12 cellular contexts compared by ENCODE assay signal in the genomic region with DNA sequence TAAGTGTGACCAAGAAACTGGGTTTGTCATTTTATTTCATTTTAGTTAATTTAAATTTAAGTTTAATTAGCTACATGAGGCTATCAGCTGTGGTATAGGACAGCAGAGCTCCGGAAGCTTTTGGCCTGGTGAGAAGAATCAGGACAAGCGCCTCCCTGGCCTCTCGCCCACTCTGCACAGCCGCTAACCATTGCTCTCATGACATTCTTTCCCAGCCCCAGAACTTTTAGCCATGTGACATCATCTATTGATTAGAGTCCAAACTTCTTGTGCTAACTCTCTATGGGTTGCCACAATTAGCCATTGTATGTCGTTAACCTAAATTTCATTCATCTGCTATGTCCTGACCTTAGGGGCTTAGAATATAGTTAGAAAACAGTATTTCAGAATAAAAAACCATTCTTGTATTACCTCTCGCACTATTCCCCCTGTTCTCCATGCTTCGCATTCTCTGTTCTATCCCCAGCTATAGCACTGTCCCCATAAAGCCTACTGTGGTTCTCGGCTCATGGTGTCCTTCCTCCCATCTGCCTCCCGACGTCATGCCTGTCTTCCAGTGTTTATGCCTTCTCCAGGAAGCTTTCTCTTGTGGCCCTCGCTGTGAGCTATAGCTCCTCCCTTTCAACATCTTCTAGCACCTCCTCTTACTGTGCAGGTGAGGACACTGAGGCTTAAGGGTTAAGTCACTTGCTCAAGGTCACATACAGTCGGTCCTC. TPM values are rescaled to one million over a fixed set of nuclear protein-coding genes. Genes with fewer than 3 reads are reported as not detected.
DNase-seq lines count a peak whose midpoint lies in the region; ATAC-seq and TF ChIP-seq lines count a peak whose summit lies in the region.
"Had no signal": no experiment of that assay in that cellular context is flagged by ENCODE, and none has a peak within 500 bp of the region (broad histone marks: within the 10 kb centered on the region; RNA-seq: fewer than 3 reads in every experiment).

No MANE protein-coding gene starts in this region.

- H3K4me3 ChIP-seq in ACC112 (ENCODE audit: low read depth, low read length) (peak overlapping the region; percentile 58; the same call in 1 of the 2 replicates), fibroblast of the aortic adventitia (ENCODE audit: low read depth, low read length) (no peak overlapping the region), osteoblast (ENCODE audit: insufficient read depth, low read length) (no peak overlapping the region)
- H3K4me3 ChIP-seq: BLaER1 had no signal

- H3K36me3 ChIP-seq in ACC112 (ENCODE audit: insufficient read depth, low read length), result peaks cover 42% of the 10 kb centered on the region
- H3K36me3 ChIP-seq in osteoblast (ENCODE audit: insufficient read depth, low read length), result peaks cover 67% of the 10 kb centered on the region

- H3K27me3 ChIP-seq in ACC112 (ENCODE audit: insufficient read depth, low read length) (no peaks in the 10 kb centered on the region), osteoblast (ENCODE audit: insufficient read depth, low read length) (no peaks in the 10 kb centered on the region)
- H3K27me3 ChIP-seq: BLaER1 had no signal

- peak overlapping the region; percentile 80 for H3K4me2 ChIP-seq in osteoblast (ENCODE audit: insufficient read depth, low read length)
- H3K4me2 ChIP-seq: BLaER1 had no signal

- H3K9me3 ChIP-seq in osteoblast (ENCODE audit: low read depth, low read length), result no peaks in the 10 kb centered on the region
- H3K9me3 ChIP-seq: BLaER1 had no signal

- ATAC-seq in SK-N-SH treated with all-trans-retinoic acid at 6 μM for 48 hours, result no peak
- no peak for ATAC-seq in GM19023 (IDR thresholded peaks at IDR 0.05; ENCODE audit: unreplicated experiment)
- no peak for ATAC-seq in GM21576 (IDR thresholded peaks at IDR 0.05; ENCODE audit: unreplicated experiment)

- H3K4me1 ChIP-seq in ACC112 (ENCODE audit: control insufficient read depth, insufficient read depth, low read length, unreplicated experiment), result peaks cover 85% of the 10 kb centered on the region
- H3K4me1 ChIP-seq in osteoblast (ENCODE audit: insufficient read depth, low read length), result peaks cover 77% of the 10 kb centered on the region

- H2AFZ ChIP-seq in ACC112 (ENCODE audit: low read length, unreplicated experiment) (no peak overlapping the region), osteoblast (ENCODE audit: low read length) (no peak overlapping the region)

- H3K79me2 ChIP-seq in ACC112 (ENCODE audit: control insufficient read depth, insufficient read depth, low read length, unreplicated experiment) (peaks cover 76% of the 10 kb centered on the region), osteoblast (ENCODE audit: insufficient read depth, low read length) (peaks cover 71% of the 10 kb centered on the region)

- H4K20me1 ChIP-seq in osteoblast (ENCODE audit: insufficient read depth, low read length), result no peaks in the 10 kb centered on the region
- H4K20me1 ChIP-seq: BLaER1 had no signal

- no peak for TF ChIP-seq CTCF in fibroblast of the aortic adventitia (IDR thresholded peaks at IDR 0.05; ENCODE audit: insufficient read depth, low read length)
- TF ChIP-seq CTCF in osteoblast (IDR thresholded peaks at IDR 0.05; ENCODE audit: extremely low read depth, low read depth, low read length), result no peak

- peak; percentile 89 for DNase-seq in fibroblast of the aortic adventitia (ENCODE audit: low read depth)
- no peak for DNase-seq in osteoblast (ENCODE audit: insufficient read length, low spot score, missing footprints)
- DNase-seq in GOT3 (lab: John Stamatoyannopoulos, UW), result no peak
- no peak for DNase-seq in NCI-H1048 (lab: John Stamatoyannopoulos, UW)
- DNase-seq: NCI-H2107, retina had no signal

- H3K27ac ChIP-seq in ACC112 (ENCODE audit: low read depth, low read length) (peak overlapping the region; percentile 99), osteoblast (ENCODE audit: low read depth, low read length) (peak overlapping the region; percentile 99)
- H3K27ac ChIP-seq: BLaER1, VCaP had no signal

TF ChIP-seq in SK-N-SH treated with all-trans-retinoic acid at 6 μM for 48 hours, 23 proteins besides CTCF, POLR2A, EP300 and RAD21:
- TF ChIP-seq CSDC2 (CRISPR knock-in tag; IDR thresholded peaks at IDR 0.05) (peak; percentile 72; the same call in 1 of the 2 replicates), ARNTL (CRISPR knock-in tag; IDR thresholded peaks at IDR 0.05; ENCODE audit: borderline replicate concordance, low read depth) (no peak), ZNF8 (CRISPR knock-in tag; IDR thresholded peaks at IDR 0.05) (no peak), PATZ1 (CRISPR knock-in tag; IDR thresholded peaks at IDR 0.05; ENCODE audit: borderline replicate concordance) (no peak), ZC3H10 (CRISPR knock-in tag; IDR thresholded peaks at IDR 0.05) (no peak), OSR1 (CRISPR knock-in tag; IDR thresholded peaks at IDR 0.05) (no peak), BACH2 (CRISPR knock-in tag; IDR thresholded peaks at IDR 0.05; ENCODE audit: borderline replicate concordance) (no peak), TOX (CRISPR knock-in tag; IDR thresholded peaks at IDR 0.05; ENCODE audit: borderline replicate concordance) (no peak), SNAI2 (CRISPR knock-in tag; IDR thresholded peaks at IDR 0.05) (0 out of 2 replicates have a peak, but pooled peaks have one; percentile 13), ZNF70 (CRISPR knock-in tag; IDR thresholded peaks at IDR 0.05) (no peak), ZFP30 (CRISPR knock-in tag; IDR thresholded peaks at IDR 0.05) (no peak)
- TF ChIP-seq, protein P1, sequence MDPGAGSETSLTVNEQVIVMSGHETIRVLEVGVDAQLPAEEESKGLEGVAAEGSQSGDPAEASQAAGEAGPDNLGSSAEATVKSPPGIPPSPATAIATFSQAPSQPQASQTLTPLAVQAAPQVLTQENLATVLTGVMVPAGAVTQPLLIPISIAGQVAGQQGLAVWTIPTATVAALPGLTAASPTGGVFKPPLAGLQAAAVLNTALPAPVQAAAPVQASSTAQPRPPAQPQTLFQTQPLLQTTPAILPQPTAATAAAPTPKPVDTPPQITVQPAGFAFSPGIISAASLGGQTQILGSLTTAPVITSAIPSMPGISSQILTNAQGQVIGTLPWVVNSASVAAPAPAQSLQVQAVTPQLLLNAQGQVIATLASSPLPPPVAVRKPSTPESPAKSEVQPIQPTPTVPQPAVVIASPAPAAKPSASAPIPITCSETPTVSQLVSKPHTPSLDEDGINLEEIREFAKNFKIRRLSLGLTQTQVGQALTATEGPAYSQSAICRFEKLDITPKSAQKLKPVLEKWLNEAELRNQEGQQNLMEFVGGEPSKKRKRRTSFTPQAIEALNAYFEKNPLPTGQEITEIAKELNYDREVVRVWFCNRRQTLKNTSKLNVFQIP (CRISPR knock-in tag; IDR thresholded peaks at IDR 0.05; ENCODE audit: borderline replicate concordance, low read depth), result no peak

RNA-seq across cellular contexts. Expression of gene SSH1, which starts 23.5 kb away (rescaled TPM):
- total RNA-seq in fibroblast of the aortic adventitia (ENCODE audit: low replicate concordance) (8.7 and 31.6 TPM in 2 replicates), osteoblast (31.8 and 34.2 TPM in 2 replicates)

RNA-seq across cellular contexts. Expression of gene DAO, which starts 46.0 kb away (rescaled TPM):
- total RNA-seq in fibroblast of the aortic adventitia (ENCODE audit: low replicate concordance) (not detected in 2 replicates), osteoblast (not detected in 2 replicates)
